28 cellular contexts compared by ENCODE assay signal in the genomic region with DNA sequence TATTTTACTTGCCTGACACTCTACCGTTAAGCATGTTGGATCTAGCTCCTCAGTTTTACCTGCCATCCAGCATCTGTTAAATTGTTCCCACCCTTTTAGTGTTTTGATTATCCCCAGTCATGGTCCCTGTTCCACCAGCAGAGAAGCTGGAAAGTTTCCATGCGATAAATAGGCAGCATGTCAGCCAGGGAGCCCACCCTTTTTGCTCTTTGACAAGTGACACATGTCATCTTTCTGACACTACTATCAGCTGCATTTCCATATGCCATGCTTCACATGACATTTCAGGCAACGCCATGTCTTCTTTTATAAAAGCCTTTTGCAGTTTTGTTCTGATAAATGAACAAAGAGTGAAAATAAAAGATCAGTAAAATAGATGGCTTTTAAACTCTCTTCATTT.
"Had no signal": no experiment of that assay in that cellular context is flagged by ENCODE, and none has a peak within 500 bp of the region (broad histone marks: within the 10 kb centered on the region; RNA-seq: fewer than 3 reads in every experiment).

No MANE protein-coding gene starts in this region.

- H3K4me3 ChIP-seq: PC-9, SJCRH30, SK-N-MC had no signal

- H3K27me3 Mint-ChIP-seq: T-cell had no signal

- H3K4me3 Mint-ChIP-seq: T-cell had no signal

- ATAC-seq: Panc1, Right ventricle myocardium inferior, SK-N-SH treated with all-trans-retinoic acid at 6 μM for 48 hours, T-cell had no signal

- H3K36me3 Mint-ChIP-seq: T-cell had no signal

- H3K27ac ChIP-seq: KMS-11, PC-9, RWPE1, SJCRH30, SK-N-MC had no signal

- H3K9me3 ChIP-seq: SJCRH30 had no signal

- H3K27ac Mint-ChIP-seq: T-cell had no signal

- H3K27me3 ChIP-seq: SJCRH30 had no signal

- H3K4me1 Mint-ChIP-seq: T-cell had no signal

- DNase-seq: Karpas-422, KBM-7, MM.1S, MV-4-11, NCI-H1092, NCI-H1105, NCI-H1436 treated with DMSO at 0.1 percent for 48 hours, NCI-H187 treated with DMSO at 0.1 percent for 48 hours, NCI-H2029, NCI-H2081, NCI-H2227 treated with DMSO at 0.1 percent for 48 hours, NCI-H345, NCI-H446, NCI-H510A treated with DMSO at 0.1 percent for 48 hours, NCI-H524 treated with DMSO at 0.1 percent for 48 hours, NCI-H526 treated with DMSO at 0.1 percent for 48 hours, NCI-H774, PC-9, SHP77, SIG-M5, T-cell had no signal
